Comparison of ENCODE assay signal across 8 cellular contexts in genomic region chr14:93115920-93116675, GRCh38. TPM values are rescaled to one million over a fixed set of nuclear protein-coding genes. Genes with fewer than 3 reads are reported as not detected.
DNase-seq lines count a peak whose midpoint lies in the region; ATAC-seq and TF ChIP-seq lines count a peak whose summit lies in the region.

Gene ITPK1 (minus strand): TSS chr14:93115925. CDS start chr14:93115163, 762 bp downstream.

- H3K27me3 Mint-ChIP-seq in activated naive CD8-positive, alpha-beta T cell treated with anti-CD3 and anti-CD28 coated beads, Interleukin-2, amount 50 U/mL, for 24 hours = no peaks in the 10 kb centered on the region

- ATAC-seq in GM19324 (IDR thresholded peaks at IDR 0.05; ENCODE audit: low FRiP score, unreplicated experiment) (peak; percentile 64), HG03432 (IDR thresholded peaks at IDR 0.05; ENCODE audit: unreplicated experiment) (peak; percentile 64)
- ATAC-seq in activated naive CD8-positive, alpha-beta T cell treated with anti-CD3 and anti-CD28 coated beads, Interleukin-2, amount 50 U/mL, for 24 hours = peak; percentile 57

- H3K4me3 Mint-ChIP-seq in activated naive CD8-positive, alpha-beta T cell treated with anti-CD3 and anti-CD28 coated beads, Interleukin-2, amount 50 U/mL, for 24 hours = peak within 1 kb of the TSS; percentile 83

- peak within 1 kb of the TSS; percentile 89 for H3K4me3 ChIP-seq in SJSA1
- H3K4me3 ChIP-seq in left ventricle myocardium inferior = peak within 1 kb of the TSS; percentile 75
- peak within 1 kb of the TSS; percentile 85 to 89 for H3K4me3 ChIP-seq in prostate gland

- H3K36me3 ChIP-seq in SJSA1 = peaks cover 8% of the 10 kb centered on the region
- H3K36me3 ChIP-seq in left ventricle myocardium inferior = no peaks in the 10 kb centered on the region
- no peaks in the 10 kb centered on the region for H3K36me3 ChIP-seq in prostate gland

- no peaks in the 10 kb centered on the region for H3K27me3 ChIP-seq in SJSA1 (replicated peaks)
- no peaks in the 10 kb centered on the region for H3K27me3 ChIP-seq in left ventricle myocardium inferior (ENCODE audit: low read depth)
- no peaks in the 10 kb centered on the region for H3K27me3 ChIP-seq in prostate gland (replicated peaks; ENCODE audit: insufficient read depth)

- H3K4me1 Mint-ChIP-seq in activated naive CD8-positive, alpha-beta T cell treated with anti-CD3 and anti-CD28 coated beads, Interleukin-2, amount 50 U/mL, for 24 hours = peaks cover 35% of the 10 kb centered on the region

- intact Hi-C loops in left ventricle myocardium inferior (cut with micrococcal nuclease) = no loop called here
- intact Hi-C loops in prostate gland (cut with DNase I) = loop anchor here (5.0 kb wide), 2 partner anchors 66 to 144 kb away; partner anchors contain the start of gene MOAP1

- WGBS in prostate gland = under 1% methylated on average over 23 of the region's 55 CpGs

- TF ChIP-seq POLR2A in prostate gland (IDR thresholded peaks at IDR 0.05) = no peak

- no peaks in the 10 kb centered on the region for H3K9me3 Mint-ChIP-seq in activated naive CD8-positive, alpha-beta T cell treated with anti-CD3 and anti-CD28 coated beads, Interleukin-2, amount 50 U/mL, for 24 hours

- H3K27ac Mint-ChIP-seq in activated naive CD8-positive, alpha-beta T cell treated with anti-CD3 and anti-CD28 coated beads, Interleukin-2, amount 50 U/mL, for 24 hours = peak within 1 kb of the TSS; percentile 64

- H3K36me3 Mint-ChIP-seq in activated naive CD8-positive, alpha-beta T cell treated with anti-CD3 and anti-CD28 coated beads, Interleukin-2, amount 50 U/mL, for 24 hours (ENCODE audit: low read depth) = no peaks in the 10 kb centered on the region

- H3K27ac ChIP-seq in SJSA1 (peak within 1 kb of the TSS; percentile 89), left ventricle myocardium inferior (replicated peaks) (peak within 1 kb of the TSS; percentile 99), prostate gland (peak within 1 kb of the TSS; percentile 94)

- peak; percentile 47 for TF ChIP-seq CTCF in left ventricle myocardium inferior (IDR thresholded peaks at IDR 0.05; ENCODE audit: borderline replicate concordance)
- peak in 3 of 4 experiments; percentile 23 to 42 (median 29) for TF ChIP-seq CTCF in prostate gland (IDR thresholded peaks at IDR 0.05)

- peak; percentile 45 for DNase-seq in CMK (ENCODE audit: low read depth)
- DNase-seq in SJSA1 (ENCODE audit: low read depth in 1 of 2, low spot score in 2 of 2) = peak; percentile 39 to 55
- DNase-seq in activated naive CD8-positive, alpha-beta T cell treated with anti-CD3 and anti-CD28 coated beads, Interleukin-2, amount 50 U/mL, for 24 hours = peak; percentile 66
- peak; percentile 55 for DNase-seq in left ventricle myocardium inferior
- peak; percentile 23 for DNase-seq in prostate gland (ENCODE audit: low spot score)
- no peak for DNase-seq in T1000 (lab: John Stamatoyannopoulos, UW)

- H3K4me1 ChIP-seq in SJSA1 (replicated peaks) (peaks cover 31% of the 10 kb centered on the region), left ventricle myocardium inferior (peaks cover 44% of the 10 kb centered on the region), prostate gland (replicated peaks) (peaks cover 7% of the 10 kb centered on the region)

- H3K9me3 ChIP-seq in SJSA1 (replicated peaks) (0 out of 2 replicates have a peak, but pooled peaks cover 2% of the 10 kb centered on the region), left ventricle myocardium inferior (replicated peaks) (no peaks in the 10 kb centered on the region), prostate gland (no peaks in the 10 kb centered on the region)

RNA-seq across cellular contexts. Expression of gene ITPK1, which starts in this region (rescaled TPM):
- total RNA-seq in SJSA1 (2014; rRNA removed; shearing (Covaris generic)) = 56.2 and 57.5 TPM in 2 replicates
- 112 TPM for total RNA-seq in left ventricle myocardium inferior
- 100 to 1,000 TPM in 1 of 2 donors, 10 to 100 TPM in 1; 77.1 to 118 TPM for total RNA-seq in prostate gland
